19 cellular contexts compared by ENCODE assay signal in the genomic region with DNA sequence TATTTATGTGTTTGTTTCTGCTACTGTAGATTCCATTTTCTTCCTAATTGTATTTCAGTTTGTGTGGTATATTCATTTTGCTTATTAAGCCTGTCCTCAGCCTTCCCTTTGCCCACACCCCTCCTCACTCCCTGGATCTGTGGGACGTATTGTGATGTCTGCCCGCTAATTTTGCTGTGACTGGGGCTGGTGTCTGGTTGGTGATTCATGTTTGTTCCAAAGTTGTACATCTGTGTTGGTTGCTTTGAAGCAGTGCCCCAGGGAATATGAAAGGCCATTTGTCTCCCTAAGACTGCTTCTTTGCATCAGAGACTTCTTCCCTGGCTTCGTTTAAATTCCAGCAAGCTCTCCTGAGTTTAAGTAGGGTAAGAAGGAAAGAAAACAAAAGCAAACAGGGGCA.
DNase-seq lines count a peak whose midpoint lies in the region; ATAC-seq and TF ChIP-seq lines count a peak whose summit lies in the region.
"Had no signal": no experiment of that assay in that cellular context is flagged by ENCODE, and none has a peak within 500 bp of the region (broad histone marks: within the 10 kb centered on the region; RNA-seq: fewer than 3 reads in every experiment).

No MANE protein-coding gene starts in this region.

- no peaks in the 10 kb centered on the region for H3K27me3 Mint-ChIP-seq in CD4-positive, CD25-positive, alpha-beta regulatory T cell
- no peaks in the 10 kb centered on the region for H3K27me3 Mint-ChIP-seq in nephron progenitor cell (ENCODE audit: low read depth, poor library complexity)
- no peaks in the 10 kb centered on the region for H3K27me3 Mint-ChIP-seq in Calu3 (ENCODE audit: unreplicated experiment)
- H3K27me3 Mint-ChIP-seq in CD4-positive, alpha-beta memory T cell = peaks cover 0 to 3% of the 10 kb centered on the region in 2 donors

- H3K9me3 Mint-ChIP-seq in CD4-positive, CD25-positive, alpha-beta regulatory T cell = no peaks in the 10 kb centered on the region
- H3K9me3 Mint-ChIP-seq in nephron progenitor cell = no peaks in the 10 kb centered on the region
- H3K9me3 Mint-ChIP-seq in Calu3 (ENCODE audit: low read depth, unreplicated experiment) = no peaks in the 10 kb centered on the region
- H3K9me3 Mint-ChIP-seq in CD4-positive, alpha-beta memory T cell = peaks cover 0 to 1% (median 0%) of the 10 kb centered on the region in 8 donors
- H3K9me3 Mint-ChIP-seq: activated T-helper 2 cell treated with anti-CD3 and anti-CD28 coated beads, Interferon-gamma antibody, Interleukin-2, Interleukin-4, amounts not matched to agents 10 μg/mL and 5 μg/mL and 100 μg/mL, durations not matched to agents 14 hours and 24 hours and 36 hours had no signal

- ATAC-seq in CD4-positive, CD25-positive, alpha-beta regulatory T cell (ENCODE audit: low read depth in 2 of 2) = no peak
- ATAC-seq: gastrocnemius medialis had no signal

- H3K4me1 ChIP-seq in CD4-positive, CD25-positive, alpha-beta regulatory T cell (ENCODE audit: control insufficient read depth, insufficient read depth, low read length, poor library complexity, severe bottlenecking) = peaks cover 53% of the 10 kb centered on the region
- H3K4me1 ChIP-seq in CD4-positive, alpha-beta memory T cell (ENCODE audit: insufficient read depth, low read length) = peaks cover 59% of the 10 kb centered on the region
- H3K4me1 ChIP-seq: upper lobe of left lung had no signal

- no peak for DNase-seq in CD4-positive, CD25-positive, alpha-beta regulatory T cell
- DNase-seq in NCI-H2171 treated with DMSO at 0.1 percent for 48 hours (lab: John Stamatoyannopoulos, UW) (peak; percentile 58), epithelial cell of esophagus (ENCODE audit: low read depth) (peak; percentile 45), nephron progenitor cell (peak; percentile 12), Calu3 (no peak), amniotic stem cell (lab: John Stamatoyannopoulos, UW) (no peak), RKO (ENCODE audit: low spot score) (no peak)
- no peak for DNase-seq in CD4-positive, alpha-beta memory T cell
- DNase-seq: effector CD4-positive, alpha-beta T cell; gastrocnemius medialis; GOT3; kidney; NCI-H187; NCI-H69; SHP77; stimulated activated CD4-positive, alpha-beta T cell treated with anti-CD3 and anti-CD28 coated beads, Interleukin-2, amount 100 ng/mL, for 48 hours; upper lobe of left lung had no signal

- BruUV-seq in Calu3 (replicated peaks; lab: Mats Ljungman, UMichigan) = no TSS peak

- H3K36me3 Mint-ChIP-seq in CD4-positive, CD25-positive, alpha-beta regulatory T cell = no peaks in the 10 kb centered on the region
- no peaks in the 10 kb centered on the region for H3K36me3 Mint-ChIP-seq in nephron progenitor cell (ENCODE audit: low read depth)
- no peaks in the 10 kb centered on the region for H3K36me3 Mint-ChIP-seq in Calu3 (ENCODE audit: insufficient read depth, unreplicated experiment)
- H3K36me3 Mint-ChIP-seq in CD4-positive, alpha-beta memory T cell = no peaks in the 10 kb centered on the region

- no peak for TF ChIP-seq CTCF in epithelial cell of esophagus (IDR thresholded peaks at IDR 0.05; ENCODE audit: insufficient read depth, low read depth, low read length, missing control alignments)
- no peak for TF ChIP-seq CTCF in nephron progenitor cell (IDR thresholded peaks at IDR 0.05)
- TF ChIP-seq CTCF in Calu3 (IDR thresholded peaks at IDR 0.05; ENCODE audit: unreplicated experiment) = no peak

- intact Hi-C loops in Calu3 (cut with micrococcal nuclease; ENCODE audit: unreplicated experiment) = loop anchor here (10.0 kb wide), 2 partner anchors 160 to 1010 kb away; no protein-coding TSS in a partner anchor
- intact Hi-C loops in CD4-positive, alpha-beta memory T cell (cut with micrococcal nuclease) = loop anchor here (10.0 kb wide), 3 partner anchors 820 to 1180 kb away; a partner anchor contains a TSS

- H3K27ac ChIP-seq in CD4-positive, CD25-positive, alpha-beta regulatory T cell (ENCODE audit: insufficient read depth, low read length, poor library complexity, severe bottlenecking) = no peak overlapping the region
- no peak overlapping the region for H3K27ac ChIP-seq in CD4-positive, alpha-beta memory T cell (ENCODE audit: low read depth, low read length)
- H3K27ac ChIP-seq: gastrocnemius medialis, KMS-11, upper lobe of left lung had no signal

- CTCF ChIA-PET in Calu3 (lab: Charles Lee) = interaction anchor here (4.1 kb wide), 1 partner anchor 285 kb away, joined by 26 read pairs; no protein-coding TSS in a partner anchor
- CTCF ChIA-PET in CD4-positive, alpha-beta memory T cell (lab: Charles Lee; ENCODE audit: partially characterized antibody) = interaction anchor here (0.7 to 30.4 kb wide), 15 partner anchors 9 to 1008 kb away, joined by 3 to 874 read pairs (median 16); no protein-coding TSS in a partner anchor

- POLR2A ChIA-PET in CD4-positive, alpha-beta memory T cell (lab: Charles Lee; ENCODE audit: partially characterized antibody) = interaction anchor here (0.7 to 7.4 kb wide), 4 partner anchors 24 to 287 kb away, joined by 3 to 59 read pairs (median 4); no protein-coding TSS in a partner anchor

- H3K36me3 ChIP-seq in CD4-positive, CD25-positive, alpha-beta regulatory T cell (ENCODE audit: control insufficient read depth, insufficient read depth, low read length) = no peaks in the 10 kb centered on the region
- H3K36me3 ChIP-seq in CD4-positive, alpha-beta memory T cell (ENCODE audit: insufficient read depth, low read length) = no peaks in the 10 kb centered on the region
- H3K36me3 ChIP-seq: gastrocnemius medialis, upper lobe of left lung had no signal

- H3K27me3 ChIP-seq in CD4-positive, CD25-positive, alpha-beta regulatory T cell (ENCODE audit: control insufficient read depth, insufficient read depth, low read length) = peaks cover 2% of the 10 kb centered on the region
- no peaks in the 10 kb centered on the region for H3K27me3 ChIP-seq in CD4-positive, alpha-beta memory T cell (ENCODE audit: insufficient read depth, low read length)
- H3K27me3 ChIP-seq: gastrocnemius medialis, upper lobe of left lung had no signal

- peak overlapping the region; percentile 43 for H3K4me3 ChIP-seq in CD4-positive, CD25-positive, alpha-beta regulatory T cell (ENCODE audit: low read depth, low read length)
- no peak overlapping the region for H3K4me3 ChIP-seq in epithelial cell of esophagus (ENCODE audit: low read length)
- H3K4me3 ChIP-seq in CD4-positive, alpha-beta memory T cell (ENCODE audit: low read length in 2 of 2) = no peak overlapping the region
- H3K4me3 ChIP-seq: gastrocnemius medialis, upper lobe of left lung had no signal

- no peaks in the 10 kb centered on the region for H3K9me3 ChIP-seq in CD4-positive, CD25-positive, alpha-beta regulatory T cell (ENCODE audit: control insufficient read depth in 2 of 2, low read length in 2 of 2)
- H3K9me3 ChIP-seq in CD4-positive, alpha-beta memory T cell (ENCODE audit: control insufficient read depth in 1 of 2, low read length in 2 of 2) = no peaks in the 10 kb centered on the region
- H3K9me3 ChIP-seq: gastrocnemius medialis, upper lobe of left lung had no signal

- H3K27ac Mint-ChIP-seq in CD4-positive, CD25-positive, alpha-beta regulatory T cell = no peak overlapping the region
- no peak overlapping the region for H3K27ac Mint-ChIP-seq in nephron progenitor cell
- no peak overlapping the region for H3K27ac Mint-ChIP-seq in Calu3 (ENCODE audit: unreplicated experiment)
- no peak overlapping the region for H3K27ac Mint-ChIP-seq in CD4-positive, alpha-beta memory T cell
- H3K27ac Mint-ChIP-seq: activated T-helper 2 cell treated with anti-CD3 and anti-CD28 coated beads, Interferon-gamma antibody, Interleukin-2, Interleukin-4, amounts not matched to agents 10 μg/mL and 5 μg/mL and 100 μg/mL, durations not matched to agents 14 hours and 24 hours and 36 hours had no signal

- H3K4me3 Mint-ChIP-seq in CD4-positive, CD25-positive, alpha-beta regulatory T cell = no peak overlapping the region
- H3K4me3 Mint-ChIP-seq in nephron progenitor cell (no peak overlapping the region), Calu3 (ENCODE audit: low read depth, unreplicated experiment) (no peak overlapping the region)
- no peak overlapping the region for H3K4me3 Mint-ChIP-seq in CD4-positive, alpha-beta memory T cell

- peaks cover 0 to 22% (median 13%) of the 10 kb centered on the region in 4 donors for H3K4me1 Mint-ChIP-seq in CD4-positive, CD25-positive, alpha-beta regulatory T cell
- H3K4me1 Mint-ChIP-seq in nephron progenitor cell (no peaks in the 10 kb centered on the region), Calu3 (ENCODE audit: low read depth, unreplicated experiment) (no peaks in the 10 kb centered on the region)
- peaks cover 0 to 35% (median 28%) of the 10 kb centered on the region in 4 donors for H3K4me1 Mint-ChIP-seq in CD4-positive, alpha-beta memory T cell

Comparison
In these comparisons a context has a peak if more than half of its experiments do, and no peak if none do; other contexts are left out.
1. DNase-seq: peak in NCI-H2171 treated with DMSO at 0.1 percent for 48 hours (single experiment), epithelial cell of esophagus (single experiment) and nephron progenitor cell (single experiment); none in CD4-positive, CD25-positive, alpha-beta regulatory T cell (0 of 3), Calu3 (single experiment), amniotic stem cell (single experiment), CD4-positive, alpha-beta memory T cell (0 of 5) and RKO (single experiment).